Comparison of ENCODE assay signal across 25 cellular contexts in the genomic region with DNA sequence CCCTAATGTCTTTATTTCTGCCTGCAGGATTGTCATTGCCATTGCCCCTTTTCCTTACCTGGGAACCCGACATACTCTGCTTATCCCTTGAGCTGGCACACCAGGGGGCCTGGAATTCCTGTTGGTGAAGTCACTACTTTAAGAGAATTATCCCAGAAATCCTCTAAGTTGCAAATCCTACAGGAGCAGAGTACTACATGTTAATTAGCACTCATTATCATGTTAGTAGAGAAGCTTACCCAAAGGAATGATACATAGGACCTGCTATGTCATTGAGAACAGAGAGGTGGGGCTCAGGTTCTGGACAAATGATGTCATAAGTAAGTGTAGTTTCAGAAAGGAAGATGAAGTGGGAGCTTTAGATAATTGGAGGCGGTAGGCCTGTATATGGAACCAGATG. TPM values are rescaled to one million over a fixed set of nuclear protein-coding genes. Genes with fewer than 3 reads are reported as not detected.
A peak's percentile ranks its signal among the peaks of the same experiment; 100 is the strongest.
DNase-seq lines count a peak whose midpoint lies in the region; ATAC-seq and TF ChIP-seq lines count a peak whose summit lies in the region.
"Had no signal": no experiment of that assay in that cellular context is flagged by ENCODE, and none has a peak within 500 bp of the region (broad histone marks: within the 10 kb centered on the region; RNA-seq: fewer than 3 reads in every experiment).

No MANE protein-coding gene starts in this region.

- no peak overlapping the region for H3K14ac ChIP-seq in mesenchymal stem cell (ENCODE audit: low read length in 2 of 2)

- POLR2A ChIA-PET in activated CD4-positive, alpha-beta T cell treated with anti-CD3 and anti-CD28 coated beads for 36 hours (lab: Charles Lee), result no interaction called here

- WGBS in mesenchymal stem cell, result 69% methylated on average over 2 of the region's 2 CpGs

- no peak overlapping the region for H3K4ac ChIP-seq in mesenchymal stem cell (ENCODE audit: low read depth in 1 of 2, low read length in 2 of 2)

- no peaks in the 10 kb centered on the region for H3K4me1 Mint-ChIP-seq in activated CD4-positive, alpha-beta T cell treated with anti-CD3 and anti-CD28 coated beads for 36 hours
- H3K4me1 Mint-ChIP-seq: activated naive CD8-positive, alpha-beta T cell treated with anti-CD3 and anti-CD28 coated beads for 36 hours; naive thymus-derived CD8-positive, alpha-beta T cell had no signal

- H4K91ac ChIP-seq in mesenchymal stem cell (ENCODE audit: low read length), result no peak overlapping the region

- TF ChIP-seq CTCF in dorsolateral prefrontal cortex (IDR thresholded peaks at IDR 0.05 in 54 of 56, conservative IDR thresholded peaks at IDR 0.05 in 2 of 56; ENCODE audit: low read depth in 1 of 56, partially characterized antibody in 56 of 56), result no peak

- no peak overlapping the region for H4K8ac ChIP-seq in mesenchymal stem cell (ENCODE audit: low read length)

- no peak overlapping the region for H3K23ac ChIP-seq in mesenchymal stem cell (ENCODE audit: low read length in 2 of 2)

- no peak overlapping the region for H2BK12ac ChIP-seq in mesenchymal stem cell (ENCODE audit: low read length in 2 of 2)

- peak overlapping the region in 57 of 59 donors; percentile 61 to 99 (median 95) for H3K27ac ChIP-seq in dorsolateral prefrontal cortex
- H3K27ac ChIP-seq in mesenchymal stem cell (ENCODE audit: low read length, poor library complexity, severe bottlenecking), result no peak overlapping the region
- H3K27ac ChIP-seq: pancreas had no signal

- H2BK15ac ChIP-seq in mesenchymal stem cell (ENCODE audit: low read depth, poor library complexity, severe bottlenecking), result no peak overlapping the region

- no peak overlapping the region for H3K18ac ChIP-seq in mesenchymal stem cell (ENCODE audit: low read depth in 1 of 2, low read length in 2 of 2)

- no peak overlapping the region for H2BK120ac ChIP-seq in mesenchymal stem cell (ENCODE audit: low read depth, low read length)

- no peaks in the 10 kb centered on the region for H3K9me3 ChIP-seq in mesenchymal stem cell (ENCODE audit: control insufficient read depth, low read length)
- H3K9me3 ChIP-seq: pancreas had no signal

- H3K27ac Mint-ChIP-seq in activated CD4-positive, alpha-beta T cell treated with anti-CD3 and anti-CD28 coated beads for 36 hours, result no peak overlapping the region
- H3K27ac Mint-ChIP-seq: activated naive CD8-positive, alpha-beta T cell treated with anti-CD3 and anti-CD28 coated beads for 36 hours; activated T-helper 1 cell treated with anti-CD3 and anti-CD28 coated beads, Interleukin-12 subunit alpha, Interleukin-12 subunit beta, Interleukin-2, Interleukin-4 antibody, amounts not matched to agents 30 ng/mL and 10 ng/mL and 1 ng/mL, durations not matched to agents 14 hours and 24 hours and 36 hours; naive thymus-derived CD8-positive, alpha-beta T cell; T-helper 2 cell treated with Interferon-gamma antibody and Interleukin-4, amounts not matched to agents 5 μg/mL and 100 μg/mL, for 36 hours had no signal

- H3K4me3 Mint-ChIP-seq in activated CD4-positive, alpha-beta T cell treated with anti-CD3 and anti-CD28 coated beads for 36 hours, result no peak overlapping the region
- H3K4me3 Mint-ChIP-seq: activated naive CD8-positive, alpha-beta T cell treated with anti-CD3 and anti-CD28 coated beads for 36 hours; activated T-helper 1 cell treated with anti-CD3 and anti-CD28 coated beads, Interleukin-12 subunit alpha, Interleukin-12 subunit beta, Interleukin-2, Interleukin-4 antibody, amounts not matched to agents 30 ng/mL and 10 ng/mL and 1 ng/mL, durations not matched to agents 14 hours and 24 hours and 36 hours; brain; naive thymus-derived CD8-positive, alpha-beta T cell; T-helper 2 cell treated with Interferon-gamma antibody and Interleukin-4, amounts not matched to agents 5 μg/mL and 100 μg/mL, for 36 hours had no signal

- H3K36me3 Mint-ChIP-seq in activated CD4-positive, alpha-beta T cell treated with anti-CD3 and anti-CD28 coated beads for 36 hours (ENCODE audit: low read depth), result no peaks in the 10 kb centered on the region
- H3K36me3 Mint-ChIP-seq: activated naive CD8-positive, alpha-beta T cell treated with anti-CD3 and anti-CD28 coated beads for 36 hours; brain; naive thymus-derived CD8-positive, alpha-beta T cell had no signal

- peak overlapping the region; percentile 87 for H3K9ac ChIP-seq in mesenchymal stem cell (ENCODE audit: low read length)

- intact Hi-C loops in dorsolateral prefrontal cortex (cut with DNase I), result no loop called here
- intact Hi-C loops in activated CD4-positive, alpha-beta T cell treated with anti-CD3 and anti-CD28 coated beads for 36 hours (cut with DNase I, micrococcal nuclease), result loop anchor here in 1 of 2 experiments (10.0 kb wide), 1 partner anchor 466 kb away; no protein-coding TSS in a partner anchor

- peak; percentile 36 for DNase-seq in ELF-1 (ENCODE audit: low read depth, low spot score)
- peak; percentile 55 for DNase-seq in NCI-H69 (lab: John Stamatoyannopoulos, UW)
- DNase-seq in dorsolateral prefrontal cortex, result no peak
- no peak for DNase-seq in mesenchymal stem cell
- DNase-seq in GM03348 (ENCODE audit: low spot score), result no peak
- no peak for DNase-seq in activated CD4-positive, alpha-beta T cell treated with anti-CD3 and anti-CD28 coated beads for 36 hours
- no peak for DNase-seq in medulla oblongata (ENCODE audit: extremely low spot score)
- no peak for DNase-seq in mesenteric fat pad (ENCODE audit: low spot score)
- DNase-seq: ACHN; activated naive CD8-positive, alpha-beta T cell treated with anti-CD3 and anti-CD28 coated beads for 36 hours; C1 segment of cervical spinal cord; cortex of kidney; GOT3; mammary epithelial cell; naive thymus-derived CD8-positive, alpha-beta T cell; NCI-H1105 treated with DMSO at 0.1 percent for 48 hours; NCI-H510A treated with DMSO at 0.1 percent for 48 hours; pancreas; right cardiac atrium; RPMI8226 had no signal

- H3K36me3 ChIP-seq in mesenchymal stem cell (ENCODE audit: control insufficient read depth in 1 of 2, insufficient read depth in 2 of 2, low read depth in 1 of 2, low read length in 2 of 2), result no peaks in the 10 kb centered on the region
- H3K36me3 ChIP-seq: pancreas had no signal

- H2BK5ac ChIP-seq in mesenchymal stem cell (ENCODE audit: low read depth, low read length, poor library complexity, severe bottlenecking), result no peak overlapping the region

- H3K27me3 ChIP-seq in dorsolateral prefrontal cortex, result no peaks in the 10 kb centered on the region
- H3K27me3 ChIP-seq in mesenchymal stem cell (ENCODE audit: control insufficient read depth in 1 of 2, insufficient read depth in 1 of 2, low read length in 2 of 2), result no peaks in the 10 kb centered on the region
- H3K27me3 ChIP-seq: pancreas had no signal

- no peaks in the 10 kb centered on the region for H3K79me1 ChIP-seq in mesenchymal stem cell (replicated peaks; ENCODE audit: low read length, poor library complexity, severe bottlenecking)

- CTCF ChIA-PET in activated CD4-positive, alpha-beta T cell treated with anti-CD3 and anti-CD28 coated beads for 36 hours (lab: Charles Lee), result interaction anchor here (0.7 kb wide), 1 partner anchor 107 kb away, joined by 3 read pairs; no protein-coding TSS in a partner anchor

- H3K9me3 Mint-ChIP-seq in activated CD4-positive, alpha-beta T cell treated with anti-CD3 and anti-CD28 coated beads for 36 hours (ENCODE audit: low read depth), result no peaks in the 10 kb centered on the region
- H3K9me3 Mint-ChIP-seq: activated naive CD8-positive, alpha-beta T cell treated with anti-CD3 and anti-CD28 coated beads for 36 hours; activated T-helper 1 cell treated with anti-CD3 and anti-CD28 coated beads, Interleukin-12 subunit alpha, Interleukin-12 subunit beta, Interleukin-2, Interleukin-4 antibody, amounts not matched to agents 30 ng/mL and 10 ng/mL and 1 ng/mL, durations not matched to agents 14 hours and 24 hours and 36 hours; brain; naive thymus-derived CD8-positive, alpha-beta T cell; T-helper 2 cell treated with Interferon-gamma antibody and Interleukin-4, amounts not matched to agents 5 μg/mL and 100 μg/mL, for 36 hours had no signal

- ATAC-seq in activated CD4-positive, alpha-beta T cell treated with anti-CD3 and anti-CD28 coated beads for 36 hours, result no peak
- ATAC-seq: activated CD4-positive, CD25-positive, alpha-beta regulatory T cell treated with anti-CD3 and anti-CD28 coated beads, Interleukin-2, amount 50 U/mL, for 24 hours; naive thymus-derived CD8-positive, alpha-beta T cell; pancreas; right cardiac atrium; SK-N-SH treated with all-trans-retinoic acid at 6 μM for 48 hours had no signal

- no peak overlapping the region for H3K4me2 ChIP-seq in mesenchymal stem cell (ENCODE audit: low read length, poor library complexity, severe bottlenecking)

- no peaks in the 10 kb centered on the region for H3K27me3 Mint-ChIP-seq in activated CD4-positive, alpha-beta T cell treated with anti-CD3 and anti-CD28 coated beads for 36 hours
- H3K27me3 Mint-ChIP-seq: activated naive CD8-positive, alpha-beta T cell treated with anti-CD3 and anti-CD28 coated beads for 36 hours; brain had no signal

- no peak overlapping the region for H2AFZ ChIP-seq in mesenchymal stem cell (ENCODE audit: low read depth, low read length)

- no peak overlapping the region for H3K4me3 ChIP-seq in dorsolateral prefrontal cortex
- no peak overlapping the region for H3K4me3 ChIP-seq in mesenchymal stem cell (ENCODE audit: insufficient read depth in 1 of 2, low read depth in 1 of 2, low read length in 2 of 2)
- H3K4me3 ChIP-seq: pancreas had no signal

- H2AK5ac ChIP-seq in mesenchymal stem cell (ENCODE audit: low read length, severe bottlenecking), result no peak overlapping the region

- peaks cover 5% of the 10 kb centered on the region for H3K4me1 ChIP-seq in mesenchymal stem cell (ENCODE audit: control insufficient read depth, insufficient read depth, low read depth, low read length)
- H3K4me1 ChIP-seq: pancreas had no signal

RNA-seq across cellular contexts. Expression of a gene that starts 27.4 kb away (rescaled TPM):
- 100 to 1,000 TPM in 119 of 120 experiments, 10 to 100 TPM in 1; 61.3 to 336 (median 242) TPM for total RNA-seq in dorsolateral prefrontal cortex
- polyA plus RNA-seq in mesenchymal stem cell (2013, experiment 1 of 2), result 1.5 TPM
- polyA plus RNA-seq in mesenchymal stem cell (2013, experiment 2 of 2), result 2.4 TPM
- total RNA-seq in activated CD4-positive, alpha-beta T cell treated with anti-CD3 and anti-CD28 coated beads for 36 hours, result 1 to 10 TPM in 1 of 2 experiments, under 1 TPM in 1; 0.91 to 1.2 TPM
- 5.3 TPM for total RNA-seq in mesenteric fat pad
- total RNA-seq: naive thymus-derived CD8-positive, alpha-beta T cell had no signal
- polyA plus RNA-seq: naive thymus-derived CD8-positive, alpha-beta T cell had no signal

RNA-seq across cellular contexts. Expression of a gene that starts 48.9 kb away (rescaled TPM):
- total RNA-seq in dorsolateral prefrontal cortex, result 100 to 1,000 TPM in 1 of 120 experiments, 10 to 100 TPM in 89, 1 to 10 TPM in 30; 2.4 to 117 (median 17.9) TPM
- polyA plus RNA-seq in mesenchymal stem cell (2013, experiment 1 of 2), result 20.7 TPM
- 22.2 TPM for polyA plus RNA-seq in mesenchymal stem cell (2013, experiment 2 of 2)
- total RNA-seq in activated CD4-positive, alpha-beta T cell treated with anti-CD3 and anti-CD28 coated beads for 36 hours, result not detected
- 435 TPM for total RNA-seq in mesenteric fat pad
- total RNA-seq: activated naive CD8-positive, alpha-beta T cell treated with anti-CD3 and anti-CD28 coated beads for 36 hours; activated T-helper 1 cell treated with anti-CD3 and anti-CD28 coated beads, Interleukin-12 subunit alpha, Interleukin-12 subunit beta, Interleukin-2, Interleukin-4 antibody, amounts not matched to agents 30 ng/mL and 10 ng/mL and 1 ng/mL, durations not matched to agents 14 hours and 24 hours and 36 hours; naive thymus-derived CD8-positive, alpha-beta T cell had no signal
- polyA plus RNA-seq: naive thymus-derived CD8-positive, alpha-beta T cell had no signal

RNA-seq across cellular contexts. Expression of a gene that starts 53.6 kb away (rescaled TPM):
- total RNA-seq in dorsolateral prefrontal cortex (1 to 10 TPM in 117 of 120 experiments, under 1 TPM in 3; 0.75 to 8.5 (median 2.6) TPM), mesenteric fat pad (2.0 TPM)
- polyA plus RNA-seq in mesenchymal stem cell (2013, experiment 1 of 2), result 4.5 TPM
- polyA plus RNA-seq in mesenchymal stem cell (2013, experiment 2 of 2), result 5.2 TPM
- total RNA-seq in activated CD4-positive, alpha-beta T cell treated with anti-CD3 and anti-CD28 coated beads for 36 hours, result 100 to 1,000 TPM; 111 to 155 TPM

Comparison
In these comparisons a context has a peak if more than half of its experiments do, and no peak if none do; other contexts are left out.
1. DNase-seq: peak in ELF-1 (single experiment) and NCI-H69 (single experiment); none in dorsolateral prefrontal cortex (0 of 10), mesenchymal stem cell (single experiment), GM03348 (single experiment), activated CD4-positive, alpha-beta T cell treated with anti-CD3 and anti-CD28 coated beads for 36 hours (single experiment), medulla oblongata (single experiment) and mesenteric fat pad (single experiment).
2. RNA of a gene that starts 53.6 kb away (total RNA-seq): 111 to 155 TPM in activated CD4-positive, alpha-beta T cell treated with anti-CD3 and anti-CD28 coated beads for 36 hours; 0.75 to 8.5 TPM in dorsolateral prefrontal cortex and 2.0 TPM in mesenteric fat pad (single experiment); every median in the first group is over 10 times any median in the second.